In genomic region chr3:186588619-186589018, GRCh38 we compare ENCODE assay signal across 10 cellular contexts. TPM values are rescaled to one million over a fixed set of nuclear protein-coding genes. Genes with fewer than 3 reads are reported as not detected.
DNase-seq lines count a peak whose midpoint lies in the region; ATAC-seq lines count a peak whose summit lies in the region.
"Had no signal": no experiment of that assay in that cellular context is flagged by ENCODE, and none has a peak within 500 bp of the region (broad histone marks: within the 10 kb centered on the region; RNA-seq: fewer than 3 reads in every experiment).

No MANE protein-coding gene starts in this region.

- ATAC-seq in left lobe of liver (peak; percentile 18), aorta (ENCODE audit: low FRiP score) (no peak)
- ATAC-seq: stimulated activated effector memory CD8-positive, alpha-beta T cell treated with anti-CD3 and anti-CD28 coated beads, Interleukin-12 subunit alpha, Interleukin-12 subunit beta, amount 100 ng/mL, for 72 hours had no signal

- H3K9ac ChIP-seq in SK-N-MC (ENCODE audit: insufficient read length): peak overlapping the region; percentile 16

- H3K4me3 ChIP-seq in SK-N-MC: no peak overlapping the region
- H3K4me3 ChIP-seq in aorta (ENCODE audit: low read length in 2 of 2): no peak overlapping the region

- DNase-seq in SK-N-MC (ENCODE audit: low read depth, low spot score) (no peak), left lobe of liver (ENCODE audit: low spot score) (no peak), HuH-7.5 (ENCODE audit: low spot score) (no peak), aorta (no peak)
- DNase-seq: natural killer cell, NCI-H1417, NCI-H748 treated with DMSO at 0.1 percent for 48 hours had no signal

- no peaks in the 10 kb centered on the region for H3K4me1 ChIP-seq in aorta (ENCODE audit: control insufficient read depth in 1 of 2, insufficient read depth in 2 of 2, low read length in 2 of 2)

- H3K9me3 ChIP-seq in SK-N-MC (ENCODE audit: low read depth, low read length) (no peaks in the 10 kb centered on the region), aorta (ENCODE audit: control insufficient read depth, low read length) (no peaks in the 10 kb centered on the region)

- intact Hi-C loops in aorta (cut with DNase I): no loop called here

- H3K27ac ChIP-seq in SK-N-MC (no peak overlapping the region), aorta (ENCODE audit: low read depth in 1 of 2, low read length in 2 of 2) (no peak overlapping the region)
- H3K27ac ChIP-seq: HL-60 had no signal

- H3K36me3 ChIP-seq in SK-N-MC (ENCODE audit: insufficient read depth, low read length): peaks cover 25% of the 10 kb centered on the region
- peaks cover 3 to 4% of the 10 kb centered on the region in 2 donors for H3K36me3 ChIP-seq in aorta (ENCODE audit: control insufficient read depth in 1 of 2, insufficient read depth in 2 of 2, low read length in 1 of 2)

- H3K27me3 ChIP-seq in aorta (ENCODE audit: control insufficient read depth in 1 of 2, insufficient read depth in 2 of 2, low read length in 1 of 2): no peaks in the 10 kb centered on the region

- WGBS in aorta, 2 donors: 70 to 75% methylated on average over 2 of the region's 2 CpGs

RNA-seq across cellular contexts. Expression of gene DNAJB11, which starts 18.1 kb away (rescaled TPM):
- total RNA-seq in left lobe of liver: 35.3 TPM
- total RNA-seq in aorta: 10 to 100 TPM; 35.0 to 47.0 TPM
- 10 to 100 TPM; 36.7 to 40.2 TPM for polyA plus RNA-seq in aorta

RNA-seq across cellular contexts. Expression of gene TBCCD1, which starts 21.5 kb away (rescaled TPM):
- total RNA-seq in left lobe of liver (6.4 TPM), aorta (10 to 100 TPM; 11.5 to 13.3 TPM)
- polyA plus RNA-seq in aorta: 1 to 10 TPM; 5.1 to 5.3 TPM

RNA-seq across cellular contexts. Expression of gene AHSG, which starts 24.2 kb away (rescaled TPM):
- 763 TPM for total RNA-seq in left lobe of liver
- total RNA-seq in aorta: not detected
- under 1 TPM in 1 of 2 donors, not detected in 1; 0.13 TPM for polyA plus RNA-seq in aorta
- total RNA-seq: epithelial cell of proximal tubule, natural killer cell had no signal

RNA-seq across cellular contexts. Expression of gene CRYGS, which starts 44.4 kb away (rescaled TPM):
- total RNA-seq in left lobe of liver (2.6 TPM), aorta (1 to 10 TPM; 3.0 to 7.5 TPM)
- 10 to 100 TPM in 1 of 2 donors, 1 to 10 TPM in 1; 2.5 to 24.8 TPM for polyA plus RNA-seq in aorta
- total RNA-seq: epithelial cell of proximal tubule had no signal

RNA-seq across cellular contexts. Expression of gene FETUB, which starts 51.6 kb away (rescaled TPM):
- total RNA-seq in left lobe of liver (49.9 TPM), aorta (not detected)
- not detected for polyA plus RNA-seq in aorta
- total RNA-seq: epithelial cell of proximal tubule, natural killer cell had no signal

Comparison
In these comparisons a context has a peak if more than half of its experiments do, and no peak if none do; other contexts are left out.
1. RNA of gene AHSG, which starts 24.2 kb away (total RNA-seq): 763 TPM in left lobe of liver (single experiment); not detected in aorta; every median in the first group is over 100 times any median in the second.